8 cellular contexts compared by ENCODE assay signal in genomic region chr19:13765395-13766094, GRCh38. TPM values are rescaled to one million over a fixed set of nuclear protein-coding genes. Genes with fewer than 3 reads are reported as not detected.
DNase-seq lines count a peak whose midpoint lies in the region; ATAC-seq and TF ChIP-seq lines count a peak whose summit lies in the region.

No MANE protein-coding gene starts in this region.

- no peaks in the 10 kb centered on the region; the same call in 1 of the 2 replicates for H3K36me3 ChIP-seq in ES-I3 (ENCODE audit: insufficient read depth, low read length)
- H3K36me3 ChIP-seq in trophoblast cell (ENCODE audit: control insufficient read depth in 1 of 2, insufficient read depth in 2 of 2, low read length in 2 of 2) = peaks cover 41 to 55% of the 10 kb centered on the region in 2 experiments

- H3K14ac ChIP-seq in trophoblast cell (ENCODE audit: low read length) = no peak overlapping the region

- no peaks in the 10 kb centered on the region for H3K27me3 ChIP-seq in trophoblast cell (ENCODE audit: insufficient read depth, low read length)

- H4K8ac ChIP-seq in trophoblast cell (ENCODE audit: low read depth, low read length) = no peak overlapping the region

- H3K18ac ChIP-seq in trophoblast cell (ENCODE audit: low read length) = peak overlapping the region; percentile 42

- DNase-seq in epithelial cell of prostate (ENCODE audit: low read depth, low spot score) (no peak), trophoblast cell (peak; percentile 32 to 48), amygdala (lab: John Stamatoyannopoulos, UW) (no peak), pons (ENCODE audit: low spot score) (no peak), KG1 (lab: John Stamatoyannopoulos, UW) (no peak)

- H3K27ac ChIP-seq in epithelial cell of prostate = peak overlapping the region; percentile 44
- no peak overlapping the region for H3K27ac ChIP-seq in trophoblast cell (ENCODE audit: low read depth, low read length)

- H2BK5ac ChIP-seq in trophoblast cell (ENCODE audit: low read depth, low read length, poor library complexity) = no peak overlapping the region

- H2AK5ac ChIP-seq in trophoblast cell (ENCODE audit: low read length) = peak overlapping the region; percentile 22

- peak overlapping the region; percentile 15 for H3K4me3 ChIP-seq in trophoblast cell (ENCODE audit: low read depth, low read length)

- peak overlapping the region; percentile 13 for H3K4ac ChIP-seq in trophoblast cell (ENCODE audit: low read depth, low read length)

- H3K4me1 ChIP-seq in ES-I3 (ENCODE audit: insufficient read depth, low read length) (no peaks in the 10 kb centered on the region), trophoblast cell (ENCODE audit: control insufficient read depth in 1 of 2, insufficient read depth in 2 of 2, low read length in 2 of 2) (peaks cover 10 to 13% of the 10 kb centered on the region in 2 experiments)

- no peak overlapping the region for H4K12ac ChIP-seq in trophoblast cell (ENCODE audit: low read depth, low read length)

- H3K9ac ChIP-seq in ES-I3 (ENCODE audit: low read depth, low read length) (peak overlapping the region; percentile 63; the same call in 1 of the 2 replicates), trophoblast cell (ENCODE audit: low read length) (no peak overlapping the region)

- no peak overlapping the region for H2BK120ac ChIP-seq in trophoblast cell (ENCODE audit: insufficient read depth, low read length, poor library complexity)

- H3K4me2 ChIP-seq in trophoblast cell (ENCODE audit: low read length) = peak overlapping the region; percentile 81

- no CpG with 5 or more reads among the region's 19 CpGs for WGBS in trophoblast cell (ENCODE audit: extremely low coverage, insufficient coverage, insufficient read length)

- no peak overlapping the region for H3K23ac ChIP-seq in trophoblast cell (ENCODE audit: low read length)

- no peak overlapping the region for H2AFZ ChIP-seq in trophoblast cell (ENCODE audit: insufficient read depth, low read length, poor library complexity)

- H3K79me2 ChIP-seq in trophoblast cell (ENCODE audit: control insufficient read depth, insufficient read depth, low read length, poor library complexity) = peaks cover 4% of the 10 kb centered on the region

- H3K79me1 ChIP-seq in trophoblast cell (ENCODE audit: low read length) = peaks cover 7% of the 10 kb centered on the region

- H2BK12ac ChIP-seq in trophoblast cell (ENCODE audit: low read length) = no peak overlapping the region

- H4K91ac ChIP-seq in trophoblast cell (ENCODE audit: low read depth, low read length) = no peak overlapping the region

- no peaks in the 10 kb centered on the region for H3K9me3 ChIP-seq in ES-I3 (ENCODE audit: control insufficient read depth, insufficient read depth, low read length)
- H3K9me3 ChIP-seq in trophoblast cell (ENCODE audit: insufficient read depth, low read depth, low read length) = no peaks in the 10 kb centered on the region

- ATAC-seq in HG03521 (IDR thresholded peaks at IDR 0.05; ENCODE audit: unreplicated experiment) = no peak

TF ChIP-seq in PFSK-1, 5 proteins besides CTCF, POLR2A, EP300 and RAD21:
- TF ChIP-seq TAF1 (IDR thresholded peaks at IDR 0.05; ENCODE audit: borderline replicate concordance, insufficient read depth, low read length) = no peak
- TF ChIP-seq FOXP2 (optimal IDR thresholded peaks at IDR 0.05; ENCODE audit: borderline replicate concordance, extremely low read depth, extremely low read length, insufficient read depth) = peak; percentile 92
- TF ChIP-seq SIN3A (IDR thresholded peaks at IDR 0.05; ENCODE audit: borderline replicate concordance, insufficient read depth, low read length) = 0 out of 2 replicates have a peak, but pooled peaks have one; percentile 31
- no peak for TF ChIP-seq POLR2AphosphoS5 (IDR thresholded peaks at IDR 0.05; ENCODE audit: low read depth, low read length)

RNA-seq across cellular contexts. Expression of gene MRI1, which starts 1.2 kb away (rescaled TPM):
- polyA plus RNA-seq in PFSK-1 (2012; ENCODE audit: insufficient read length, low read depth) = 64.5 TPM
- polyA plus RNA-seq in trophoblast cell (2013) = 24.5 and 25.8 TPM in 2 replicates

RNA-seq across cellular contexts. Expression of gene C19orf53, which starts 8.7 kb away (rescaled TPM):
- polyA plus RNA-seq in PFSK-1 (2012; ENCODE audit: insufficient read length, low read depth) = 320 TPM
- 270 and 271 TPM in 2 replicates for polyA plus RNA-seq in trophoblast cell (2013)

RNA-seq across cellular contexts. Expression of gene ZSWIM4, which starts 29.7 kb away (rescaled TPM):
- polyA plus RNA-seq in PFSK-1 (2012; ENCODE audit: insufficient read length, low read depth) = 31.2 TPM
- polyA plus RNA-seq in trophoblast cell (2013) = 13.1 and 14.3 TPM in 2 replicates

Comparison
In these comparisons a context has a peak if more than half of its experiments do, and no peak if none do; other contexts are left out.
1. DNase-seq: peak in trophoblast cell (2 of 2); none in epithelial cell of prostate (single experiment), amygdala (0 of 56), pons (single experiment) and KG1 (single experiment).